Comparison of ENCODE assay signal across 8 cellular contexts in the genomic region with DNA sequence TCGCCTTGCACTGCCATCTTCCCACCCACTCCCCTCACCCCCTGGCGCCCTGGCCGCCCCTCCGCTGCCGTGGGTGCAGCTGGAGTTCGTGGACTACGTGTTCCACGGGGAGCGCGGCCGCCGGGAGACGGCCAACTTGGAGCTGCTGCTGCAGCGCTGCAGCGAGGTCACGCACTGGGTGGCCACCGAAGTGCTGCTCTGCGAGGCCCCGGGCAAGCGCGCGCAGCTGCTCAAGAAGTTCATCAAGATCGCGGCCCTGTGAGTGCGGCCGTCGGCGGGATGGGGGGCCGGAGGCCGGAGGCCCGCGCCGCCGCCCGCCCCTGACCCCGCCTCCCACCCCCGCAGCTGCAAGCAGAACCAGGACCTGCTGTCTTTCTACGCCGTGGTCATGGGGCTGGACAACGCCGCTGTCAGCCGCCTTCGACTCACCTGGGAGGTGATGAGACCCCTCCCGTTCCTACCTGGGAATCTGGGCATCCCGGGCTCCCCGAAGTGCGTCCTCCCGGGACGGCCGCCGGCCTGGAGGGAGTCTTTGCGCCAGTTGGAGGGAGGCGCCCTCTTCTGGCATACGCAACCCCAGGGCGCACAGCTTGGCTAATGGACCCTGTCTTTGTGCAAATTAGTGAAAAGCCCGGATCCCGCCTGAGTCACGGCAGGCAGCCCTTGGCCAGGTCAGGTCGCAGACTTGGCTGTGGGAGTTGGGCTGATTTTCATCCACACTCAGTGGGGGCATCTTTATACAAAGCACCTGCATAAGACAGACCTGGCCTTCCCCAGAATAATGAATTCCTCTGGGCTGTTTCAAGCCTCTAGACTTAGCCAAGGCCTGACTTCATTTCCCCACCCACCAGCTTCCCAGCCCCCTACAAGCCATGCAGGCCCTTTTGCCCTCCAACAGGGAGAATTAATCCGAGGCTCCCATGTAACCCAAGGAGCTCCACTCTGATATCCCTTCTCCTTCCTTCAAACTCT. TPM values are rescaled to one million over a fixed set of nuclear protein-coding genes. Genes with fewer than 3 reads are reported as not detected.
DNase-seq lines count a peak whose midpoint lies in the region; ATAC-seq and TF ChIP-seq lines count a peak whose summit lies in the region.

No MANE protein-coding gene starts in this region.

- no peaks in the 10 kb centered on the region for H4K20me1 ChIP-seq in SU-DHL-6 (ENCODE audit: low read depth, low read length)

- peak overlapping the region; percentile 89 for H2AFZ ChIP-seq in SU-DHL-6 (ENCODE audit: low read depth, low read length, severe bottlenecking)

- H3K9ac ChIP-seq in HUES64 (ENCODE audit: low read depth, low read length) (peak overlapping the region; percentile 73), SU-DHL-6 (ENCODE audit: low read length) (peak overlapping the region; percentile 60)

- H3K36me3 ChIP-seq in HUES64 (ENCODE audit: insufficient read depth, low read length), result peaks cover 15% of the 10 kb centered on the region; the same call in 1 of the 2 replicates
- no peaks in the 10 kb centered on the region for H3K36me3 ChIP-seq in SU-DHL-6 (ENCODE audit: low read length)
- no peaks in the 10 kb centered on the region for H3K36me3 ChIP-seq in prostate gland

- peak overlapping the region; percentile 67 for H3K4me3 ChIP-seq in AG10803 (ENCODE audit: low read length)
- H3K4me3 ChIP-seq in HUES64 (ENCODE audit: low read length), result peak overlapping the region; percentile 63
- H3K4me3 ChIP-seq in SU-DHL-6 (ENCODE audit: insufficient read depth, low read length, poor library complexity, severe bottlenecking), result peak overlapping the region; percentile 58
- H3K4me3 ChIP-seq in prostate gland, result peak overlapping the region; percentile 38 to 41

- TF ChIP-seq POLR2A in prostate gland (IDR thresholded peaks at IDR 0.05), result no peak

- H3K9me3 ChIP-seq in HUES64 (ENCODE audit: insufficient read depth, low read depth, low read length) (no peaks in the 10 kb centered on the region), SU-DHL-6 (ENCODE audit: insufficient read depth, low read length) (no peaks in the 10 kb centered on the region), prostate gland (no peaks in the 10 kb centered on the region)

- peak overlapping the region; percentile 83 for H3K4me2 ChIP-seq in SU-DHL-6 (ENCODE audit: low read depth, low read length, poor library complexity, severe bottlenecking)

- H3K27ac ChIP-seq in HUES64 (ENCODE audit: low read depth, low read length) (peak overlapping the region; percentile 5; the same call in 1 of the 2 replicates), SU-DHL-6 (ENCODE audit: low read depth, low read length) (no peak overlapping the region), prostate gland (peak overlapping the region; percentile 61 to 62)

- no peaks in the 10 kb centered on the region for H3K79me2 ChIP-seq in SU-DHL-6 (ENCODE audit: insufficient read depth, low read length)

- H3K4me1 ChIP-seq in HUES64 (ENCODE audit: insufficient read depth, low read length) (peaks cover 12% of the 10 kb centered on the region), prostate gland (replicated peaks) (no peaks in the 10 kb centered on the region)

- peak; percentile 69 for TF ChIP-seq CTCF in AG10803 (conservative IDR thresholded peaks at IDR 0.05; ENCODE audit: low read length)
- peak; percentile 91 for TF ChIP-seq CTCF in SU-DHL-6 (IDR thresholded peaks at IDR 0.05; ENCODE audit: insufficient read depth, low read length, poor library complexity, severe bottlenecking)
- peak; percentile 23 to 79 (median 70) for TF ChIP-seq CTCF in prostate gland (IDR thresholded peaks at IDR 0.05)

- peak; percentile 55 for ATAC-seq in GM19025 (IDR thresholded peaks at IDR 0.05; ENCODE audit: low read depth, unreplicated experiment)
- peak; percentile 91 for ATAC-seq in left ventricle myocardium superior

- intact Hi-C loops in left ventricle myocardium superior (cut with micrococcal nuclease), result no loop called here
- intact Hi-C loops in prostate gland (cut with DNase I), result loop anchor here (5.0 kb wide), 1 partner anchor 179 kb away; no protein-coding TSS in a partner anchor

- H3K9me2 ChIP-seq in SU-DHL-6 (replicated peaks; ENCODE audit: insufficient read depth, low read length), result no peaks in the 10 kb centered on the region

- DNase-seq in AG10803 (ENCODE audit: low read depth) (peak; percentile 75), amniotic epithelial cell (ENCODE audit: low read depth) (peak; percentile 72), left ventricle myocardium superior (peak; percentile 86), prostate gland (ENCODE audit: low spot score) (peak; percentile 75), ureter (ENCODE audit: low spot score) (peak; percentile 70)

- 2% methylated on average over 58 of the region's 60 CpGs for WGBS in HUES64
- 2% methylated on average over 56 of the region's 60 CpGs for WGBS in prostate gland

- H3K27me3 ChIP-seq in HUES64 (ENCODE audit: insufficient read depth, low read length) (no peaks in the 10 kb centered on the region), SU-DHL-6 (ENCODE audit: low read length) (no peaks in the 10 kb centered on the region), prostate gland (replicated peaks; ENCODE audit: insufficient read depth) (no peaks in the 10 kb centered on the region)

- H3F3A ChIP-seq in SU-DHL-6 (ENCODE audit: insufficient read depth), result no peaks in the 10 kb centered on the region; the same call in 1 of the 2 replicates

RNA-seq across cellular contexts. Expression of a gene that starts 14.3 kb away (rescaled TPM):
- polyA plus RNA-seq in HUES64 (2013, experiment 1 of 2), result 9.4 TPM
- 7.5 TPM for polyA plus RNA-seq in HUES64 (2013, experiment 2 of 2)
- total RNA-seq in left ventricle myocardium superior (3.8 TPM), prostate gland (10 to 100 TPM; 14.2 to 25.1 TPM), ureter (138 TPM)

RNA-seq across cellular contexts. Expression of a gene that starts 27.6 kb away (rescaled TPM):
- 16.0 TPM for polyA plus RNA-seq in HUES64 (2013, experiment 1 of 2)
- 20.2 TPM for polyA plus RNA-seq in HUES64 (2013, experiment 2 of 2)
- total RNA-seq in left ventricle myocardium superior (11.3 TPM), prostate gland (10 to 100 TPM; 12.6 to 27.0 TPM), ureter (39.6 TPM)

RNA-seq across cellular contexts. Expression of a gene that starts 51.2 kb away (rescaled TPM):
- 73.5 TPM for polyA plus RNA-seq in HUES64 (2013, experiment 1 of 2)
- polyA plus RNA-seq in HUES64 (2013, experiment 2 of 2), result 79.0 TPM
- 48.1 TPM for total RNA-seq in left ventricle myocardium superior
- 10 to 100 TPM; 59.8 to 94.3 TPM for total RNA-seq in prostate gland
- total RNA-seq in ureter, result 121 TPM
